1 cellular context compared by ENCODE assay signal in genomic region chr19:10543420-10544241, GRCh38.
TF ChIP-seq lines count a peak whose summit lies in the region.

Gene ATG4D (plus strand): TSS chr19:10543904. CDS start chr19:10544091, 187 bp downstream.

TF ChIP-seq in K562, 482 proteins besides CTCF, POLR2A, EP300 and RAD21 (continued from another document and continues in another):
- TF ChIP-seq ZNF280B (CRISPR knock-in tag; IDR thresholded peaks at IDR 0.05): no peak
- TF ChIP-seq RCOR1 (IDR thresholded peaks at IDR 0.05; ENCODE audit: borderline replicate concordance in 1 of 2, low read depth in 2 of 2, low read length in 2 of 2): peak; percentile 14 to 82; a peak in 3 of 4 replicates
- TF ChIP-seq STAT5A (IDR thresholded peaks at IDR 0.05; ENCODE audit: borderline replicate concordance, low read length): peak; percentile 70; the same call in 1 of the 2 replicates
- TF ChIP-seq ZNF232 (CRISPR knock-in tag; IDR thresholded peaks at IDR 0.05): no peak
- no peak for TF ChIP-seq BRD4 (IDR thresholded peaks at IDR 0.05)
- TF ChIP-seq ILF3 (IDR thresholded peaks at IDR 0.05; ENCODE audit: borderline replicate concordance): no peak
- no peak for TF ChIP-seq ZBTB17 (CRISPR knock-in tag; IDR thresholded peaks at IDR 0.05)
- 0 out of 2 replicates have a peak, but pooled peaks have one; percentile 17 for TF ChIP-seq RREB1 (CRISPR knock-in tag; IDR thresholded peaks at IDR 0.05)
- no peak for TF ChIP-seq NFATC3 (IDR thresholded peaks at IDR 0.05)
- no peak for TF ChIP-seq ADNP (tag; IDR thresholded peaks at IDR 0.05)
- peak; percentile 64; the same call in 1 of the 2 replicates for TF ChIP-seq RB1 (IDR thresholded peaks at IDR 0.05; ENCODE audit: low read depth)
- TF ChIP-seq CUX1 (CRISPR knock-in tag; IDR thresholded peaks at IDR 0.05): no peak
- TF ChIP-seq CBX8 (IDR thresholded peaks at IDR 0.05; ENCODE audit: borderline replicate concordance, extremely low read depth, low read depth, low read length, poor library complexity, severe bottlenecking): no peak
- TF ChIP-seq KDM5B (IDR thresholded peaks at IDR 0.05; ENCODE audit: insufficient replicate concordance, low read depth, low read length): peak; percentile 72
- peak; percentile 63 for TF ChIP-seq POLR2B (IDR thresholded peaks at IDR 0.05; ENCODE audit: low read depth, partially characterized antibody)
- TF ChIP-seq ZNF780A (CRISPR knock-in tag; IDR thresholded peaks at IDR 0.05): no peak
- TF ChIP-seq PRDM10 (IDR thresholded peaks at IDR 0.05; ENCODE audit: partially characterized antibody): no peak
- no peak for TF ChIP-seq BCL6 (CRISPR knock-in tag; IDR thresholded peaks at IDR 0.05)
- no peak for TF ChIP-seq ZNF184 (CRISPR knock-in tag; IDR thresholded peaks at IDR 0.05)
- TF ChIP-seq E2F6 (IDR thresholded peaks at IDR 0.05; ENCODE audit: borderline replicate concordance in 1 of 2, extremely low read depth in 1 of 2, insufficient read depth in 1 of 2, insufficient read length in 1 of 2, low read depth in 1 of 2, low read length in 1 of 2, poor library complexity in 1 of 2, severe bottlenecking in 1 of 2): peak in 1 of 2 experiments; percentile 15
- no peak for TF ChIP-seq HNRNPLL (IDR thresholded peaks at IDR 0.05; ENCODE audit: low read depth, low read length, poor library complexity, severe bottlenecking)
- TF ChIP-seq THRB (CRISPR knock-in tag; conservative IDR thresholded peaks at IDR 0.05): no peak
- peak; percentile 90 for TF ChIP-seq BCOR (IDR thresholded peaks at IDR 0.05)
- no peak for TF ChIP-seq RAD51 (IDR thresholded peaks at IDR 0.05; ENCODE audit: borderline replicate concordance, low read depth)
- no peak; the same call in 1 of the 2 replicates for TF ChIP-seq GABPB1 (CRISPR knock-in tag; IDR thresholded peaks at IDR 0.05)
- peak; percentile 25 for TF ChIP-seq NEUROD1 (IDR thresholded peaks at IDR 0.05; ENCODE audit: borderline replicate concordance, low read depth, low read length, partially characterized antibody)
- TF ChIP-seq RBM15 (IDR thresholded peaks at IDR 0.05; ENCODE audit: insufficient read depth, low read length): no peak
- peak; percentile 91 to 94 for TF ChIP-seq MAZ (CRISPR knock-in tag; conservative IDR thresholded peaks at IDR 0.05 in 1 of 2, IDR thresholded peaks at IDR 0.05 in 1 of 2)
- no peak for TF ChIP-seq E2F4 (CRISPR knock-in tag; IDR thresholded peaks at IDR 0.05; ENCODE audit: low read depth)
- no peak for TF ChIP-seq RBM17 (IDR thresholded peaks at IDR 0.05; ENCODE audit: borderline replicate concordance, low read depth, low read length)
- TF ChIP-seq ZNF668 (CRISPR knock-in tag; IDR thresholded peaks at IDR 0.05): no peak
- no peak for TF ChIP-seq TARDBP (IDR thresholded peaks at IDR 0.05)
- TF ChIP-seq PATZ1 (CRISPR knock-in tag; IDR thresholded peaks at IDR 0.05; ENCODE audit: borderline replicate concordance): no peak
